ENCODE assay signal across 9 cellular contexts in genomic region chr10:123134915-123135414, GRCh38. TPM values are rescaled to one million over a fixed set of nuclear protein-coding genes. Genes with fewer than 3 reads are reported as not detected.
DNase-seq lines count a peak whose midpoint lies in the region; ATAC-seq and TF ChIP-seq lines count a peak whose summit lies in the region.
"Had no signal": no experiment of that assay in that cellular context is flagged by ENCODE, and none has a peak within 500 bp of the region (broad histone marks: within the 10 kb centered on the region; RNA-seq: fewer than 3 reads in every experiment).

No MANE protein-coding gene starts in this region.

- peaks cover 0 to 51% (median 34%) of the 10 kb centered on the region in 4 donors for H3K4me1 Mint-ChIP-seq in CD4-positive, CD25-positive, alpha-beta regulatory T cell
- H3K4me1 Mint-ChIP-seq in WTC11 = peaks cover 41% of the 10 kb centered on the region

- no peak for ATAC-seq in CD4-positive, CD25-positive, alpha-beta regulatory T cell (ENCODE audit: low read depth in 2 of 2)
- no peak for ATAC-seq in WTC11
- ATAC-seq in lower lobe of right lung = no peak
- no peak for ATAC-seq in GM21528 (IDR thresholded peaks at IDR 0.05; ENCODE audit: low FRiP score, unreplicated experiment)
- ATAC-seq in HG02798 (IDR thresholded peaks at IDR 0.05; ENCODE audit: poor library complexity, unreplicated experiment) = no peak
- ATAC-seq in left lung = no peak
- ATAC-seq: left colon had no signal

- POLR2A ChIA-PET in WTC11 (lab: Charles Lee) = interaction anchor here (1.0 to 1.8 kb wide), 2 partner anchors 16 to 19 kb away, joined by 4 to 6 read pairs; partner anchors contain the start of gene BUB3

- no peak for TF ChIP-seq CTCF in GM13976 (IDR thresholded peaks at IDR 0.05; ENCODE audit: borderline replicate concordance, control extremely low read depth, extremely low read depth, insufficient read depth, missing control alignments)
- TF ChIP-seq CTCF in WTC11 (IDR thresholded peaks at IDR 0.05) = no peak
- TF ChIP-seq CTCF in lower lobe of right lung (IDR thresholded peaks at IDR 0.05) = no peak
- TF ChIP-seq CTCF in left lung (IDR thresholded peaks at IDR 0.05) = no peak

- peak overlapping the region in 3 of 4 donors; percentile 54 to 84 (median 75) for H3K4me3 Mint-ChIP-seq in CD4-positive, CD25-positive, alpha-beta regulatory T cell
- H3K4me3 Mint-ChIP-seq in WTC11 = peak overlapping the region; percentile 75

- H3K4me1 ChIP-seq in CD4-positive, CD25-positive, alpha-beta regulatory T cell (ENCODE audit: control insufficient read depth, insufficient read depth, low read length, poor library complexity, severe bottlenecking) = peaks cover 61% of the 10 kb centered on the region
- peaks cover 58% of the 10 kb centered on the region for H3K4me1 ChIP-seq in lower lobe of right lung
- H3K4me1 ChIP-seq in left lung = peaks cover 26 to 61% of the 10 kb centered on the region in 2 donors

- H3K9me3 Mint-ChIP-seq in CD4-positive, CD25-positive, alpha-beta regulatory T cell = peaks cover 0 to 4% (median 0%) of the 10 kb centered on the region in 7 donors
- H3K9me3 Mint-ChIP-seq in WTC11 = no peaks in the 10 kb centered on the region

- H3K36me3 ChIP-seq in CD4-positive, CD25-positive, alpha-beta regulatory T cell (ENCODE audit: control insufficient read depth, insufficient read depth, low read length) = no peaks in the 10 kb centered on the region
- H3K36me3 ChIP-seq in lower lobe of right lung (no peaks in the 10 kb centered on the region), left lung (no peaks in the 10 kb centered on the region)

- CTCF ChIA-PET in WTC11 (lab: Charles Lee) = interaction anchor here (0.8 to 2.9 kb wide), 8 partner anchors 10 to 424 kb away, joined by 3 to 36 read pairs (median 11); partner anchors contain the start of gene BUB3

- peaks cover 42% of the 10 kb centered on the region for H3K27me3 ChIP-seq in CD4-positive, CD25-positive, alpha-beta regulatory T cell (ENCODE audit: control insufficient read depth, insufficient read depth, low read length)
- peaks cover 100% of the 10 kb centered on the region for H3K27me3 ChIP-seq in lower lobe of right lung (ENCODE audit: low read depth)
- peaks cover 91 to 100% of the 10 kb centered on the region in 2 donors for H3K27me3 ChIP-seq in left lung

- H3K27ac ChIP-seq in CD4-positive, CD25-positive, alpha-beta regulatory T cell (ENCODE audit: insufficient read depth, low read length, poor library complexity, severe bottlenecking) = no peak overlapping the region
- H3K27ac ChIP-seq in lower lobe of right lung (no peak overlapping the region), left lung (no peak overlapping the region)

- H3K4me3 ChIP-seq in CD4-positive, CD25-positive, alpha-beta regulatory T cell (ENCODE audit: low read depth, low read length) = peak overlapping the region; percentile 26
- H3K4me3 ChIP-seq in lower lobe of right lung (peak overlapping the region; percentile 53), left lung (peak overlapping the region in 1 of 2 donors; percentile 34)

- peaks cover 83% of the 10 kb centered on the region for H3K27me3 Mint-ChIP-seq in CD4-positive, CD25-positive, alpha-beta regulatory T cell
- peaks cover 97% of the 10 kb centered on the region for H3K27me3 Mint-ChIP-seq in WTC11 (ENCODE audit: low read depth)

- intact Hi-C loops in lower lobe of right lung (cut with DNase I) = loop anchor here (5.0 kb wide), 1 partner anchor 427 kb away; no protein-coding TSS in a partner anchor
- intact Hi-C loops in left lung (cut with DNase I) = loop anchor here in 1 of 2 donors (5.0 kb wide), 1 partner anchor 422 kb away; no protein-coding TSS in a partner anchor

- in situ Hi-C loops in GM13976 (cut with MboI; ENCODE audit: low sequenced_read_pairs, unreplicated experiment) = no loop called here

- DNase-seq in CD4-positive, CD25-positive, alpha-beta regulatory T cell = no peak
- DNase-seq in GM13976 (ENCODE audit: low spot score) = peak; percentile 69
- peak; percentile 54 for DNase-seq in WTC11 (ENCODE audit: low spot score)
- no peak for DNase-seq in lower lobe of right lung
- no peak for DNase-seq in NCI-H1092 treated with DMSO at 0.1 percent for 48 hours (lab: John Stamatoyannopoulos, UW)
- DNase-seq in left lung = no peak
- DNase-seq: left colon had no signal

- no peaks in the 10 kb centered on the region for H3K36me3 Mint-ChIP-seq in CD4-positive, CD25-positive, alpha-beta regulatory T cell
- no peaks in the 10 kb centered on the region for H3K36me3 Mint-ChIP-seq in WTC11

- no peak overlapping the region for H3K27ac Mint-ChIP-seq in CD4-positive, CD25-positive, alpha-beta regulatory T cell
- H3K27ac Mint-ChIP-seq in WTC11 = no peak overlapping the region

- no peaks in the 10 kb centered on the region for H3K9me3 ChIP-seq in CD4-positive, CD25-positive, alpha-beta regulatory T cell (ENCODE audit: control insufficient read depth in 2 of 2, low read length in 2 of 2)
- no peaks in the 10 kb centered on the region for H3K9me3 ChIP-seq in lower lobe of right lung
- no peaks in the 10 kb centered on the region for H3K9me3 ChIP-seq in left lung

TF ChIP-seq in WTC11, 78 proteins besides CTCF, POLR2A, EP300 and RAD21 (continues in another document):
- TF ChIP-seq, protein P1, sequence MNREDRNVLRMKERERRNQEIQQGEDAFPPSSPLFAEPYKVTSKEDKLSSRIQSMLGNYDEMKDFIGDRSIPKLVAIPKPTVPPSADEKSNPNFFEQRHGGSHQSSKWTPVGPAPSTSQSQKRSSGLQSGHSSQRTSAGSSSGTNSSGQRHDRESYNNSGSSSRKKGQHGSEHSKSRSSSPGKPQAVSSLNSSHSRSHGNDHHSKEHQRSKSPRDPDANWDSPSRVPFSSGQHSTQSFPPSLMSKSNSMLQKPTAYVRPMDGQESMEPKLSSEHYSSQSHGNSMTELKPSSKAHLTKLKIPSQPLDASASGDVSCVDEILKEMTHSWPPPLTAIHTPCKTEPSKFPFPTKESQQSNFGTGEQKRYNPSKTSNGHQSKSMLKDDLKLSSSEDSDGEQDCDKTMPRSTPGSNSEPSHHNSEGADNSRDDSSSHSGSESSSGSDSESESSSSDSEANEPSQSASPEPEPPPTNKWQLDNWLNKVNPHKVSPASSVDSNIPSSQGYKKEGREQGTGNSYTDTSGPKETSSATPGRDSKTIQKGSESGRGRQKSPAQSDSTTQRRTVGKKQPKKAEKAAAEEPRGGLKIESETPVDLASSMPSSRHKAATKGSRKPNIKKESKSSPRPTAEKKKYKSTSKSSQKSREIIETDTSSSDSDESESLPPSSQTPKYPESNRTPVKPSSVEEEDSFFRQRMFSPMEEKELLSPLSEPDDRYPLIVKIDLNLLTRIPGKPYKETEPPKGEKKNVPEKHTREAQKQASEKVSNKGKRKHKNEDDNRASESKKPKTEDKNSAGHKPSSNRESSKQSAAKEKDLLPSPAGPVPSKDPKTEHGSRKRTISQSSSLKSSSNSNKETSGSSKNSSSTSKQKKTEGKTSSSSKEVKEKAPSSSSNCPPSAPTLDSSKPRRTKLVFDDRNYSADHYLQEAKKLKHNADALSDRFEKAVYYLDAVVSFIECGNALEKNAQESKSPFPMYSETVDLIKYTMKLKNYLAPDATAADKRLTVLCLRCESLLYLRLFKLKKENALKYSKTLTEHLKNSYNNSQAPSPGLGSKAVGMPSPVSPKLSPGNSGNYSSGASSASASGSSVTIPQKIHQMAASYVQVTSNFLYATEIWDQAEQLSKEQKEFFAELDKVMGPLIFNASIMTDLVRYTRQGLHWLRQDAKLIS (CRISPR knock-in tag; IDR thresholded peaks at IDR 0.05; ENCODE audit: borderline replicate concordance) = no peak
- TF ChIP-seq ZNF423 (CRISPR knock-in tag; IDR thresholded peaks at IDR 0.05) (peak; percentile 43; the same call in 1 of the 2 replicates), ZNF281 (CRISPR knock-in tag; IDR thresholded peaks at IDR 0.05) (no peak), FOXP1 (CRISPR knock-in tag; IDR thresholded peaks at IDR 0.05; ENCODE audit: borderline replicate concordance) (no peak), SP1 (CRISPR knock-in tag; conservative IDR thresholded peaks at IDR 0.05) (peak; percentile 42; the same call in 1 of the 2 replicates)

RNA-seq across cellular contexts. Expression of gene HMX3, which starts 0.8 kb away (rescaled TPM):
- not detected for total RNA-seq in CD4-positive, CD25-positive, alpha-beta regulatory T cell
- not detected for polyA plus RNA-seq in CD4-positive, CD25-positive, alpha-beta regulatory T cell
- total RNA-seq in WTC11 (2021) (0.23 TPM in 1 of 3 replicates, not detected in the others), lower lobe of right lung (not detected), left lung (not detected)

RNA-seq across cellular contexts. Expression of gene HMX2, which starts 13.0 kb away (rescaled TPM):
- total RNA-seq in CD4-positive, CD25-positive, alpha-beta regulatory T cell = not detected
- polyA plus RNA-seq in CD4-positive, CD25-positive, alpha-beta regulatory T cell = under 1 TPM in 1 of 4 donors, not detected in 3; 0.37 TPM
- 0.59 to 1.7 TPM (median 1.4 TPM) in 3 replicates for total RNA-seq in WTC11 (2021)
- not detected for total RNA-seq in lower lobe of right lung
- not detected for total RNA-seq in left lung

RNA-seq across cellular contexts. Expression of gene BUB3, which starts 19.2 kb away (rescaled TPM):
- 162 TPM for total RNA-seq in CD4-positive, CD25-positive, alpha-beta regulatory T cell
- polyA plus RNA-seq in CD4-positive, CD25-positive, alpha-beta regulatory T cell = 100 to 1,000 TPM; 311 to 369 (median 336) TPM
- total RNA-seq in WTC11 (2021) (180 to 192 TPM (median 186 TPM) in 3 replicates), lower lobe of right lung (67.3 TPM), left lung (10 to 100 TPM; 63.5 to 65.1 TPM)

Comparison
In these comparisons a context has a peak if more than half of its experiments do, and no peak if none do; other contexts are left out.
1. DNase-seq: peak in GM13976 (single experiment) and WTC11 (single experiment); none in CD4-positive, CD25-positive, alpha-beta regulatory T cell (0 of 3), lower lobe of right lung (single experiment), NCI-H1092 treated with DMSO at 0.1 percent for 48 hours (single experiment) and left lung (0 of 2).